Comparison of ENCODE assay signal across 8 cellular contexts in the genomic region with DNA sequence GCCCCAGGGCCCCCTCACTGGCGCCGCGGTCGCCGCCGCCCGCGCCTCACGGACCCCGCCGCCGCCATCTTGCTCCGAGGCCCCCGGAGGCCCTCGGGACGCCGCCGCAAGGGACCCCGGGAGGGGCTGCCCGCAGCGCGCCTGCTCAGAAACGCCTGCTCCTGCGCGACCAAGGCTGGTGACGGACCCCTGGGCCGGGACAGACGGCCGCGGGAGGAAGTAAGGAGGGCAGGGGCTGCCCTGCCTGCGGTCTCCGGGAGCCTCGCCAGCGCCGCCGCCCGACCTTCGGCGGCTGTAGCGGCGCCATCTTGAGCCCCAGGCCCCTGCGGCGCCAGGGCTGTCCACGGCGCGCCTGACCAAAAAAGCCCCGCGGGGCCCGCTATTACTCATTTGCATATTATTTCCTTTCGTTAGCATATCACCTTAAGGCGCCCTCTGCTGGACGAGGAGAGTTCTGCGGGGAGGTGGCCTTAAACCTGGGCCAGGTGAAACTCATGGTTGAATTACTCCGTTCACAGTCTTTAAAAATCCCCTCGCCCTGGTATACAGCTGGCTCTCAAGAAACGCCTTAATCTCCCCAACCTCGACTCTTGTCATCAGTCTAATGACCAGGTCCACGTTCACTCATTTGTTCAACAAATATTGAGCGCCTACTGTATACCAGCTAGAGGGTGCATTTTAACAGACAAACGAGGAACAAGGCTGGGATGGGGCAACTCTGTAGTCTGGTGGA. TPM values are rescaled to one million over a fixed set of nuclear protein-coding genes. Genes with fewer than 3 reads are reported as not detected.
DNase-seq lines count a peak whose midpoint lies in the region; ATAC-seq and TF ChIP-seq lines count a peak whose summit lies in the region.

A gene with protein sequence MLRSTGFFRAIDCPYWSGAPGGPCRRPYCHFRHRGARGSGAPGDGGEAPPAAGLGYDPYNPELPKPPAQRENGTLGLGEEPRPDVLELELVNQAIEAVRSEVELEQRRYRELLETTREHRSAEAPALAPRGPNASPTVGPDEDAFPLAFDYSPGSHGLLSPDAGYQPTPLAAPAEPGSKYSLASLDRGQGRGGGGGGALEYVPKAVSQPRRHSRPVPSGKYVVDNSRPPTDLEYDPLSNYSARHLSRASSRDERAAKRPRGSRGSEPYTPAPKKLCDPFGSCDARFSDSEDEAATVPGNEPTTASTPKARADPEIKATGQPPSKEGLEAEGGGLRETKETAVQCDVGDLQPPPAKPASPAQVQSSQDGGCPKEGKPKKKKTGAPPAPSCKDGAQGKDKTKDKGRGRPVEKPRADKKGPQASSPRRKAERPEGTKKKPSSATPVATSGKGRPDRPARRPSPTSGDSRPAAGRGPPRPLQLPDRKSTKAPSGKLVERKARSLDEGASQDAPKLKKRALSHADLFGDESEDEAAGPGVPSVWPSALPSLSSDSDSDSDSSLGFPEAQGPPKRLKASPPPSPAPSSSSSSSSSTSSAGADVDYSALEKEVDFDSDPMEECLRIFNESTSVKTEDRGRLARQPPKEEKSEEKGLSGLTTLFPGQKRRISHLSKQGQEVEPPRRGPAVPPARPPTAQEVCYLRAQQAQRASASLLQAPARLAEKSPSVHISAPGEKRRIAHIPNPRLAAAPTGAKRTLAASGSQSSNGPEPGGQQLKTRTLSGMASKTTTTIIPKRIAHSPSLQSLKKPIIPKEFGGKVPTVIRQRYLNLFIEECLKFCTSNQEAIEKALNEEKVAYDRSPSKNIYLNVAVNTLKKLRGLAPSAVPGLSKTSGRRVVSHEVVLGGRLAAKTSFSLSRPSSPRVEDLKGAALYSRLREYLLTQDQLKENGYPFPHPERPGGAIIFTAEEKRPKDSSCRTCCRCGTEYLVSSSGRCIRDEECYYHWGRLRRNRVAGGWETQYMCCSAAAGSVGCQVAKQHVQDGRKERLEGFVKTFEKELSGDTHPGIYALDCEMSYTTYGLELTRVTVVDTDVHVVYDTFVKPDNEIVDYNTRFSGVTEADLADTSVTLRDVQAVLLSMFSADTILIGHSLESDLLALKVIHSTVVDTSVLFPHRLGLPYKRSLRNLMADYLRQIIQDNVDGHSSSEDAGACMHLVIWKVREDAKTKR (minus strand): TSS at position 85 of the 733 bp plus-strand sequence. CDS start 125 bp downstream, outside the sequence.

- peaks cover 52% of the 10 kb centered on the region for H3K79me2 ChIP-seq in PC-3 (ENCODE audit: low read length)

- DNase-seq in DMS53 (lab: John Stamatoyannopoulos, UW) = peak; percentile 93
- peak; percentile 92 for DNase-seq in Jurkat, Clone E6-1 (ENCODE audit: low read depth, low spot score)
- DNase-seq in PC-3 = peak; percentile 95
- peak; percentile 94 for DNase-seq in activated T-cell treated with anti-CD3 and anti-CD28 coated beads for 48 hours (ENCODE audit: low read depth)
- DNase-seq in stimulated activated CD8-positive, alpha-beta memory T cell treated with anti-CD3 and anti-CD28 coated beads, Interleukin-7, amount 100 ng/mL, for 24 hours (ENCODE audit: low read depth) = peak; percentile 96

- H3K9ac ChIP-seq in PC-3 (ENCODE audit: low read length) (peak within 1 kb of the TSS; percentile 98), muscle layer of colon (ENCODE audit: low read length) (peak within 1 kb of the TSS; percentile 65)

- H3K9me2 ChIP-seq in PC-3 (replicated peaks; ENCODE audit: low read length) = no peaks in the 10 kb centered on the region

- CTCF ChIA-PET in PC-3 (lab: Charles Lee) = no interaction called here

- H3K27me3 ChIP-seq in PC-3 (ENCODE audit: low read length) = no peaks in the 10 kb centered on the region
- H3K27me3 ChIP-seq in esophagus (ENCODE audit: control insufficient read depth in 1 of 2, insufficient read depth in 2 of 2, low read length in 2 of 2) = no peaks in the 10 kb centered on the region
- H3K27me3 ChIP-seq in muscle layer of colon (ENCODE audit: control insufficient read depth in 1 of 2, insufficient read depth in 2 of 2, low read length in 2 of 2) = peaks cover 0 to 21% of the 10 kb centered on the region in 2 donors

- BruUV-seq in PC-3 (replicated peaks; lab: Mats Ljungman, UMichigan) = no TSS peak

- intact Hi-C loops in PC-3 (cut with micrococcal nuclease) = no loop called here

- H3K36me3 ChIP-seq in PC-3 (ENCODE audit: low read depth, low read length) = no peaks in the 10 kb centered on the region
- peaks cover 0 to 11% of the 10 kb centered on the region in 2 donors for H3K36me3 ChIP-seq in esophagus (ENCODE audit: control insufficient read depth in 2 of 2, insufficient read depth in 2 of 2, low read length in 1 of 2)
- H3K36me3 ChIP-seq in muscle layer of colon (ENCODE audit: insufficient read depth, low read length) = no peaks in the 10 kb centered on the region

- peaks cover 12% of the 10 kb centered on the region; the same call in 1 of the 2 replicates for H4K20me1 ChIP-seq in PC-3 (ENCODE audit: low read length)

- TF ChIP-seq CTCF in PC-3 (conservative IDR thresholded peaks at IDR 0.05; ENCODE audit: low read depth, low read length) = peak; percentile 79

- WGBS in esophagus, 2 donors = 2% methylated on average over 42 to 60 of the region's 60 CpGs

- H2AFZ ChIP-seq in PC-3 (ENCODE audit: low read length) = peak within 1 kb of the TSS; percentile 81; the same call in 1 of the 2 replicates

- H3K4me1 ChIP-seq in PC-3 (ENCODE audit: insufficient read depth, low read length) (peaks cover 8% of the 10 kb centered on the region), esophagus (ENCODE audit: control insufficient read depth in 2 of 2, insufficient read depth in 2 of 2, low read length in 1 of 2) (peaks cover 21 to 47% of the 10 kb centered on the region in 2 donors), muscle layer of colon (ENCODE audit: insufficient read depth, low read length) (peaks cover 33% of the 10 kb centered on the region)

- POLR2A ChIA-PET in PC-3 (lab: Charles Lee; ENCODE audit: unreplicated experiment) = no interaction called here

- H3K9me3 ChIP-seq in PC-3 (ENCODE audit: low read length) (no peaks in the 10 kb centered on the region), esophagus (ENCODE audit: control insufficient read depth in 2 of 2, insufficient read depth in 1 of 2, low read depth in 1 of 2, low read length in 1 of 2) (no peaks in the 10 kb centered on the region), muscle layer of colon (ENCODE audit: low read length) (no peaks in the 10 kb centered on the region)

- H3F3A ChIP-seq in PC-3 (ENCODE audit: low read length, unreplicated experiment) = no peaks in the 10 kb centered on the region

- peak within 1 kb of the TSS; percentile 85 for H3K4me2 ChIP-seq in PC-3 (ENCODE audit: low read length)

- ATAC-seq in GM21576 (IDR thresholded peaks at IDR 0.05; ENCODE audit: unreplicated experiment) (peak; percentile 51), PC-3 (peak; percentile 69)

- H3K27ac ChIP-seq in PC-3 (ENCODE audit: low read length) = peak within 1 kb of the TSS; percentile 92
- peak within 1 kb of the TSS; percentile 95 to 100 for H3K27ac ChIP-seq in esophagus (ENCODE audit: low read depth in 2 of 2, low read length in 1 of 2)
- peak within 1 kb of the TSS; percentile 96 for H3K27ac ChIP-seq in muscle layer of colon (ENCODE audit: low read depth, low read length)

- peak within 1 kb of the TSS; percentile 86 for H3K4me3 ChIP-seq in Jurkat, Clone E6-1 (ENCODE audit: low read length)
- H3K4me3 ChIP-seq in PC-3 (ENCODE audit: low read length) (peak within 1 kb of the TSS; percentile 86), esophagus (ENCODE audit: low read depth in 1 of 2, low read length in 2 of 2) (peak within 1 kb of the TSS; percentile 88 to 97), muscle layer of colon (ENCODE audit: low read depth in 1 of 2, low read length in 2 of 2) (peak within 1 kb of the TSS; percentile 92 to 96)

RNA-seq across cellular contexts. Expression of the gene that starts here (rescaled TPM):
- 27.1 TPM for polyA plus RNA-seq in Jurkat, Clone E6-1 (2012; ENCODE audit: insufficient read depth, insufficient read length)
- total RNA-seq in PC-3 (2014; rRNA removed) = 21.4 and 24.3 TPM in 2 replicates
- 10 to 100 TPM; 13.9 to 27.4 TPM for polyA plus RNA-seq in esophagus

Comparison
In these comparisons a context has a peak if more than half of its experiments do, and no peak if none do; other contexts are left out.
1. Peak in every context shown above with its lines: DNase-seq, ATAC-seq, H3K4me3 ChIP-seq and H3K27ac ChIP-seq.